ENCODE assay signal across 8 cellular contexts in genomic region chr11:67316882-67317364, GRCh38. TPM values are rescaled to one million over a fixed set of nuclear protein-coding genes. Genes with fewer than 3 reads are reported as not detected.
A peak's percentile ranks its signal among the peaks of the same experiment; 100 is the strongest.
DNase-seq lines count a peak whose midpoint lies in the region; ATAC-seq and TF ChIP-seq lines count a peak whose summit lies in the region.

No MANE protein-coding gene starts in this region.

- peaks cover 2% of the 10 kb centered on the region for H3K27me3 Mint-ChIP-seq in neural crest cell (ENCODE audit: low read depth)

- peak overlapping the region; percentile 92 for H3K4me3 Mint-ChIP-seq in neural crest cell

- ATAC-seq in HG02571 (IDR thresholded peaks at IDR 0.05; ENCODE audit: unreplicated experiment) = peak; percentile 27
- no peak for ATAC-seq in HG03342 (IDR thresholded peaks at IDR 0.05; ENCODE audit: unreplicated experiment)

- peaks cover 34% of the 10 kb centered on the region for H3K4me1 Mint-ChIP-seq in neural crest cell

- no peaks in the 10 kb centered on the region for H3K9me3 Mint-ChIP-seq in neural crest cell

- TF ChIP-seq CTCF in GM12864 (IDR thresholded peaks at IDR 0.05; ENCODE audit: low read depth, low read length, missing control alignments) = no peak
- TF ChIP-seq CTCF in neural crest cell (conservative IDR thresholded peaks at IDR 0.05) = no peak

- no peak for DNase-seq in GM12864 (ENCODE audit: low read depth)
- DNase-seq in SHP77 treated with DMSO at 0.1 percent for 48 hours (lab: John Stamatoyannopoulos, UW) = peak; percentile 86
- no peak for DNase-seq in neural crest cell (ENCODE audit: low read depth, low spot score)
- no peak for DNase-seq in NAMALWA (ENCODE audit: low spot score)
- no peak for DNase-seq in foreskin melanocyte

- peak overlapping the region; percentile 93 to 99 for H3K27ac ChIP-seq in esophagus (ENCODE audit: low read depth in 2 of 2, low read length in 1 of 2)

- H3K4me3 ChIP-seq in GM12864 (ENCODE audit: low read depth, low read length) (peak overlapping the region; percentile 84), esophagus (ENCODE audit: low read depth in 1 of 2, low read length in 2 of 2) (peak overlapping the region; percentile 74 to 83)

- no peaks in the 10 kb centered on the region for H3K36me3 ChIP-seq in esophagus (ENCODE audit: control insufficient read depth in 2 of 2, insufficient read depth in 2 of 2, low read length in 1 of 2)

- 0 to 1% methylated on average over 20 of the region's 20 CpGs for WGBS in esophagus, 2 donors

- no peaks in the 10 kb centered on the region for H3K36me3 Mint-ChIP-seq in neural crest cell (ENCODE audit: low read depth)

- H3K9me3 ChIP-seq in esophagus (ENCODE audit: control insufficient read depth in 2 of 2, insufficient read depth in 1 of 2, low read depth in 1 of 2, low read length in 1 of 2) = no peaks in the 10 kb centered on the region

- peak overlapping the region; percentile 35 for H3K27ac Mint-ChIP-seq in neural crest cell (ENCODE audit: unreplicated experiment)

- H3K4me1 ChIP-seq in esophagus (ENCODE audit: control insufficient read depth in 2 of 2, insufficient read depth in 2 of 2, low read length in 1 of 2) = peaks cover 2 to 16% of the 10 kb centered on the region in 2 donors

- no peaks in the 10 kb centered on the region for H3K27me3 ChIP-seq in esophagus (ENCODE audit: control insufficient read depth in 1 of 2, insufficient read depth in 2 of 2, low read length in 2 of 2)

RNA-seq across cellular contexts. Expression of gene SSH3, which starts 13.6 kb away (rescaled TPM):
- 10 to 100 TPM; 38.6 to 55.6 TPM for polyA plus RNA-seq in esophagus
- 3.0 and 3.3 TPM in 2 replicates for total RNA-seq in neural crest cell

RNA-seq across cellular contexts. Expression of gene ANKRD13D, which starts 27.8 kb away (rescaled TPM):
- polyA plus RNA-seq in esophagus = 10 to 100 TPM; 36.8 to 87.3 TPM
- total RNA-seq in neural crest cell = 58.9 and 71.8 TPM in 2 replicates

RNA-seq across cellular contexts. Expression of gene POLD4, which starts 36.4 kb away (rescaled TPM):
- 100 to 1,000 TPM; 112 to 114 TPM for polyA plus RNA-seq in esophagus
- total RNA-seq in neural crest cell = 3.7 and 7.1 TPM in 2 replicates

RNA-seq across cellular contexts. Expression of gene GRK2, which starts 50.6 kb away (rescaled TPM):
- polyA plus RNA-seq in esophagus = 10 to 100 TPM; 62.4 to 74.2 TPM
- total RNA-seq in neural crest cell = 51.3 and 55.1 TPM in 2 replicates

RNA-seq across cellular contexts. Expression of gene CLCF1, which starts 56.5 kb away (rescaled TPM):
- 1 to 10 TPM; 1.4 to 2.2 TPM for polyA plus RNA-seq in esophagus
- total RNA-seq in neural crest cell = 0.41 and 0.68 TPM in 2 replicates
